19 cellular contexts compared by ENCODE assay signal in the genomic region with DNA sequence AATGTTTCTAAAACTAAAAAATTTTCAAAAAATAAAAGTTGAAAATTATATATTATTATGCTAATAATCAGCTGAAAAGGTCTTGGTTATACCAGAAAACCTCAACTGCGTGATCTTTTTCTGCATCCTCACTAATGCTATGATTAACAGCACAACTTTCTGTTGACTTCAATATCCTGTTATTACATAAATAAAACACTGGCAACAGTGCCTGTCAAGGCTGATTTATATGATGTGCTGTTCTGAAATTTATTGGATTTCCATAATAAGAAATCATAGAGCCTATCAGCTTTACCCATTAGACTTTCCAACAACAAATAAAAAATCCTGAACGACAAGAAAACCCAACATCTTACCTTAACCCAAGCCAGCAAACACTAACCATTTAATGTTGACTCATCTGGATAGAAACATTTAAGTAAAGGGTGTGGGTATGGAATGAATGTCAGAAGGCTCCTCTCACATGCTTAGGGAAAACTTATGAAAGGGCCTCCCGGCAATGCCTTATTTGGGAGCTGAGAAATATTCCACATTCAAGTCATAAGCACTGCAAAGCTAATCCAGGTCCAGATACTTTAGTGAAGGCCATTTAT.
DNase-seq lines count a peak whose midpoint lies in the region; ATAC-seq and TF ChIP-seq lines count a peak whose summit lies in the region.
"Had no signal": no experiment of that assay in that cellular context is flagged by ENCODE, and none has a peak within 500 bp of the region (broad histone marks: within the 10 kb centered on the region; RNA-seq: fewer than 3 reads in every experiment).

No MANE protein-coding gene starts in this region.

- peaks cover 4% of the 10 kb centered on the region for H3K9me3 Mint-ChIP-seq in mesothelial cell of epicardium
- H3K9me3 Mint-ChIP-seq: dendritic cell treated with granulocyte-macrophage colony-stimulating factor and Interleukin-4, amounts not matched to agents 40 ng/mL and 50 ng/mL, for 4 days; stimulated activated naive CD8-positive, alpha-beta T cell treated with anti-CD3 and anti-CD28 coated beads, Interleukin-15, Interleukin-2, amounts not matched to agents 100 ng/mL and 50 ng/mL, for 24 hours had no signal

- H3K9me2 ChIP-seq in PC-9 (ENCODE audit: insufficient read depth), result no peaks in the 10 kb centered on the region

- no peak for ATAC-seq in GM18858 (IDR thresholded peaks at IDR 0.05; ENCODE audit: unreplicated experiment)

- H3K36me3 Mint-ChIP-seq in mesothelial cell of epicardium, result peaks cover 15% of the 10 kb centered on the region

- H3K36me3 ChIP-seq in PC-9 (ENCODE audit: low read depth) (0 out of 2 replicates have a peak, but pooled peaks cover 3% of the 10 kb centered on the region), HAP-1 (replicated peaks) (no peaks in the 10 kb centered on the region)
- H3K36me3 ChIP-seq: esophagus muscularis mucosa had no signal

- H3K79me2 ChIP-seq in PC-9 (ENCODE audit: low read depth), result no peaks in the 10 kb centered on the region

- H3K4me3 ChIP-seq in PC-9 (no peak overlapping the region), HAP-1 (no peak overlapping the region)
- H3K4me3 ChIP-seq: ascending aorta, esophagus muscularis mucosa, left ventricle myocardium inferior had no signal

- H2AFZ ChIP-seq in PC-9, result no peak overlapping the region

- H3F3A ChIP-seq in PC-9 (ENCODE audit: insufficient read depth, low read depth), result no peaks in the 10 kb centered on the region

- no peaks in the 10 kb centered on the region for H3K27me3 Mint-ChIP-seq in mesothelial cell of epicardium (ENCODE audit: low read depth)
- H3K27me3 Mint-ChIP-seq: dendritic cell treated with granulocyte-macrophage colony-stimulating factor and Interleukin-4, amounts not matched to agents 40 ng/mL and 50 ng/mL, for 4 days; stimulated activated naive CD8-positive, alpha-beta T cell treated with anti-CD3 and anti-CD28 coated beads, Interleukin-15, Interleukin-2, amounts not matched to agents 100 ng/mL and 50 ng/mL, for 24 hours had no signal

- CTCF ChIA-PET in PC-9 (lab: Charles Lee), result interaction anchor here (0.7 kb wide), 1 partner anchor 126 kb away, joined by 14 read pairs; no protein-coding TSS in a partner anchor

- peak overlapping the region; percentile 30 for H3K27ac ChIP-seq in epithelial cell of prostate
- H3K27ac ChIP-seq in PC-9, result no peak overlapping the region
- H3K27ac ChIP-seq: ascending aorta, esophagus muscularis mucosa, HL-60, KMS-11, left ventricle myocardium inferior had no signal

- in situ Hi-C loops in HAP-1 (cut with MboI; ENCODE audit: low sequenced_read_pairs), result no loop called here

- TF ChIP-seq CTCF in mesothelial cell of epicardium (IDR thresholded peaks at IDR 0.05; ENCODE audit: unreplicated experiment) (no peak), PC-9 (conservative IDR thresholded peaks at IDR 0.05) (no peak)

- peak; percentile 40 for DNase-seq in COLO829 (ENCODE audit: low spot score)
- DNase-seq in RPMI7951 (ENCODE audit: low read depth), result peak; percentile 57
- DNase-seq in epithelial cell of prostate (ENCODE audit: low read depth, low spot score), result peak; percentile 31
- no peak for DNase-seq in mesothelial cell of epicardium (ENCODE audit: low spot score in 2 of 2, unreplicated experiment in 2 of 2)
- DNase-seq in NOMO-1 treated with DMSO at 0.1 percent for 48 hours (lab: John Stamatoyannopoulos, UW; ENCODE audit: unreplicated experiment), result no peak
- DNase-seq in PC-9, result no peak
- no peak for DNase-seq in HAP-1 (ENCODE audit: low spot score in 2 of 2)
- DNase-seq: activated effector memory CD4-positive, alpha-beta T cell treated with anti-CD3 and anti-CD28 coated beads, Interleukin-2, amount 50 U/mL, for 16 hours; Calu3; left ventricle myocardium inferior; NCI-H1436 treated with DMSO at 0.1 percent for 48 hours; NCI-H345 had no signal

- H3K9me3 ChIP-seq in PC-9 (ENCODE audit: insufficient read depth, low read depth), result no peaks in the 10 kb centered on the region
- H3K9me3 ChIP-seq in HAP-1, result no peaks in the 10 kb centered on the region
- H3K9me3 ChIP-seq: ascending aorta, esophagus muscularis mucosa, left ventricle myocardium inferior had no signal

- peak overlapping the region; percentile 80 for H3K27ac Mint-ChIP-seq in mesothelial cell of epicardium
- H3K27ac Mint-ChIP-seq: dendritic cell treated with granulocyte-macrophage colony-stimulating factor and Interleukin-4, amounts not matched to agents 40 ng/mL and 50 ng/mL, for 4 days; stimulated activated naive CD8-positive, alpha-beta T cell treated with anti-CD3 and anti-CD28 coated beads, Interleukin-15, Interleukin-2, amounts not matched to agents 100 ng/mL and 50 ng/mL, for 24 hours had no signal

- H3K4me1 ChIP-seq in PC-9 (replicated peaks; ENCODE audit: insufficient read depth) (no peaks in the 10 kb centered on the region), HAP-1 (peaks cover 14% of the 10 kb centered on the region)
- H3K4me1 ChIP-seq: ascending aorta had no signal

- intact Hi-C loops in PC-9 (cut with micrococcal nuclease; ENCODE audit: unreplicated experiment), result no loop called here

- BruUV-seq in PC-9 (replicated peaks; lab: Mats Ljungman, UMichigan), result no TSS peak

- no peaks in the 10 kb centered on the region for H3K27me3 ChIP-seq in PC-9 (ENCODE audit: insufficient read depth, low read depth)
- H3K27me3 ChIP-seq in HAP-1 (ENCODE audit: low read depth), result no peaks in the 10 kb centered on the region
- H3K27me3 ChIP-seq: ascending aorta, esophagus muscularis mucosa had no signal

- H3K4me3 Mint-ChIP-seq in mesothelial cell of epicardium, result no peak overlapping the region
- H3K4me3 Mint-ChIP-seq: dendritic cell treated with granulocyte-macrophage colony-stimulating factor and Interleukin-4, amounts not matched to agents 40 ng/mL and 50 ng/mL, for 4 days; stimulated activated naive CD8-positive, alpha-beta T cell treated with anti-CD3 and anti-CD28 coated beads, Interleukin-15, Interleukin-2, amounts not matched to agents 100 ng/mL and 50 ng/mL, for 24 hours had no signal

- no peaks in the 10 kb centered on the region for H4K20me1 ChIP-seq in PC-9 (ENCODE audit: insufficient read depth)

- peaks cover 17% of the 10 kb centered on the region for H3K4me1 Mint-ChIP-seq in mesothelial cell of epicardium

- POLR2A ChIA-PET in PC-9 (lab: Charles Lee; ENCODE audit: unreplicated experiment), result interaction anchor here (0.6 kb wide), 1 partner anchor 387 kb away, joined by 4 read pairs; no protein-coding TSS in a partner anchor

- H3K4me2 ChIP-seq in PC-9, result no peak overlapping the region
- H3K4me2 ChIP-seq: KMS-11 had no signal

Comparison
In these comparisons a context has a peak if more than half of its experiments do, and no peak if none do; other contexts are left out.
1. DNase-seq: peak in COLO829 (single experiment), RPMI7951 (single experiment) and epithelial cell of prostate (single experiment); none in mesothelial cell of epicardium (0 of 2), NOMO-1 treated with DMSO at 0.1 percent for 48 hours (single experiment), PC-9 (0 of 2) and HAP-1 (0 of 2).